Comparison of ENCODE assay signal across 24 cellular contexts in the genomic region with DNA sequence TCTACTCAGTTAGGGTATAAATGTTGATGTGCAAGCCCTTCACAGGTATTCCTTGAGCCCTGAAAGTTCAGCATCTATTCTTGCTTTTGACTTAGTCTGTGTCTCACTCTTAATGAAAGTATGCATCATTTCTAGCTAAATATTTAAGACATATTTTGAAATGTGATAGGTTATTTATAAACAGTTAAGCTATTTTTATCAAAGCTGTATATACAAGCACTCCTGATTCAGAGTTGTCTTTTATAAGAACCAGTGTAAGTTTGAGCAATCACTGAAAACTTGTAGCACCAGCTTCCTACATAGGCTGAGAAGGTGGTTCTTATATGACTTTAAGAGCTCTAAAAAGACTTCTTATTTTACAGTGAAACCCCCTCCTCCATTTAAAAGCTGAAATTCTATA.
DNase-seq lines count a peak whose midpoint lies in the region; ATAC-seq and TF ChIP-seq lines count a peak whose summit lies in the region.
"Had no signal": no experiment of that assay in that cellular context is flagged by ENCODE, and none has a peak within 500 bp of the region (broad histone marks: within the 10 kb centered on the region; RNA-seq: fewer than 3 reads in every experiment).

No MANE protein-coding gene starts in this region.

- no peaks in the 10 kb centered on the region for H3K9me3 ChIP-seq in CD8-positive, alpha-beta memory T cell (ENCODE audit: low read length)
- H3K9me3 ChIP-seq in PC-9 (ENCODE audit: insufficient read depth, low read depth) (no peaks in the 10 kb centered on the region), right atrium auricular region (no peaks in the 10 kb centered on the region)
- H3K9me3 ChIP-seq: MG63 had no signal

- no peak overlapping the region for H3K4me3 Mint-ChIP-seq in CD8-positive, alpha-beta memory T cell
- no peak overlapping the region for H3K4me3 Mint-ChIP-seq in stimulated activated naive B cell treated with anti-CD40 and anti-IgM and Interleukin-4, amounts not matched to agents 10 μg/mL and 1 μg/mL and 100 μg/mL, for 72 hours
- H3K4me3 Mint-ChIP-seq: B cell; CD8-positive, alpha-beta T cell; T-cell had no signal

- H3K4me2 ChIP-seq in PC-9, result no peak overlapping the region

- no peaks in the 10 kb centered on the region for H3K79me2 ChIP-seq in PC-9 (ENCODE audit: low read depth)

- BruUV-seq in PC-9 (replicated peaks; lab: Mats Ljungman, UMichigan), result no TSS peak

- CTCF ChIA-PET in CD8-positive, alpha-beta memory T cell (lab: Charles Lee), result no interaction called here
- CTCF ChIA-PET in PC-9 (lab: Charles Lee), result no interaction called here

- no peaks in the 10 kb centered on the region; the same call in 1 of the 2 replicates for H3K9me2 ChIP-seq in PC-9 (ENCODE audit: insufficient read depth)

- H3K27ac ChIP-seq in CD8-positive, alpha-beta memory T cell (ENCODE audit: low read depth, low read length), result no peak overlapping the region
- H3K27ac ChIP-seq in PC-9 (no peak overlapping the region), right atrium auricular region (no peak overlapping the region)
- H3K27ac ChIP-seq: C4-2B, RWPE1 had no signal

- DNase-seq in AG09319 (ENCODE audit: extremely low read depth, low read depth), result peak; percentile 18
- DNase-seq in HCEC 1CT, result peak; percentile 52
- DNase-seq in fibroblast of peridontal ligament (ENCODE audit: extremely low read depth), result peak; percentile 65
- no peak for DNase-seq in CD8-positive, alpha-beta memory T cell
- no peak for DNase-seq in PC-9
- DNase-seq in stimulated activated naive B cell treated with anti-CD40 and anti-IgM and Interleukin-4, amounts not matched to agents 10 μg/mL and 1 μg/mL and 100 μg/mL, for 72 hours, result no peak
- DNase-seq in right atrium auricular region (ENCODE audit: low spot score), result no peak
- DNase-seq: Calu3; CD8-positive, alpha-beta T cell; DND-41; KBM-7; MG63; NCI-H1105 treated with DMSO at 0.1 percent for 48 hours; NCI-H146; NCI-H1930; NCI-H446 treated with DMSO at 0.1 percent for 48 hours; NCI-H526; SHP77; T-cell had no signal

- H3K27me3 ChIP-seq in CD8-positive, alpha-beta memory T cell (ENCODE audit: insufficient read depth, low read length, poor library complexity, severe bottlenecking), result no peaks in the 10 kb centered on the region
- no peaks in the 10 kb centered on the region for H3K27me3 ChIP-seq in PC-9 (ENCODE audit: insufficient read depth, low read depth)
- no peaks in the 10 kb centered on the region for H3K27me3 ChIP-seq in right atrium auricular region
- H3K27me3 ChIP-seq: MG63 had no signal

- TF ChIP-seq CTCF in AG09319 (IDR thresholded peaks at IDR 0.05; ENCODE audit: low read depth, low read length), result no peak
- TF ChIP-seq CTCF in PC-9 (conservative IDR thresholded peaks at IDR 0.05), result no peak
- no peak for TF ChIP-seq CTCF in right atrium auricular region (IDR thresholded peaks at IDR 0.05)

- intact Hi-C loops in PC-9 (cut with micrococcal nuclease; ENCODE audit: unreplicated experiment), result no loop called here

- no peak overlapping the region for H3K27ac Mint-ChIP-seq in CD8-positive, alpha-beta memory T cell
- H3K27ac Mint-ChIP-seq in stimulated activated naive B cell treated with anti-CD40 and anti-IgM and Interleukin-4, amounts not matched to agents 10 μg/mL and 1 μg/mL and 100 μg/mL, for 72 hours, result no peak overlapping the region
- H3K27ac Mint-ChIP-seq: B cell; CD8-positive, alpha-beta T cell; T-cell had no signal

- H3K36me3 ChIP-seq in CD8-positive, alpha-beta memory T cell (ENCODE audit: insufficient read depth, low read length), result no peaks in the 10 kb centered on the region
- H3K36me3 ChIP-seq in PC-9 (ENCODE audit: low read depth) (no peaks in the 10 kb centered on the region), right atrium auricular region (peaks cover 5% of the 10 kb centered on the region)
- H3K36me3 ChIP-seq: MG63 had no signal

- H3K36me3 Mint-ChIP-seq in CD8-positive, alpha-beta memory T cell, result no peaks in the 10 kb centered on the region
- no peaks in the 10 kb centered on the region for H3K36me3 Mint-ChIP-seq in stimulated activated naive B cell treated with anti-CD40 and anti-IgM and Interleukin-4, amounts not matched to agents 10 μg/mL and 1 μg/mL and 100 μg/mL, for 72 hours
- H3K36me3 Mint-ChIP-seq: CD8-positive, alpha-beta T cell; T-cell had no signal

- POLR2A ChIA-PET in CD8-positive, alpha-beta memory T cell (lab: Charles Lee), result no interaction called here
- POLR2A ChIA-PET in PC-9 (lab: Charles Lee; ENCODE audit: unreplicated experiment), result no interaction called here

- H3K4me1 ChIP-seq in CD8-positive, alpha-beta memory T cell (ENCODE audit: insufficient read depth, low read length), result no peaks in the 10 kb centered on the region
- H3K4me1 ChIP-seq in PC-9 (replicated peaks; ENCODE audit: insufficient read depth), result no peaks in the 10 kb centered on the region
- H3K4me1 ChIP-seq in right atrium auricular region, result peaks cover 0 to 7% of the 10 kb centered on the region in 2 donors

- H4K20me1 ChIP-seq in PC-9 (ENCODE audit: insufficient read depth), result no peaks in the 10 kb centered on the region

- peak; percentile 31 for ATAC-seq in HG03442 (IDR thresholded peaks at IDR 0.05; ENCODE audit: unreplicated experiment)
- ATAC-seq in stimulated activated naive B cell treated with anti-CD40 and anti-IgM and Interleukin-4, amounts not matched to agents 10 μg/mL and 1 μg/mL and 100 μg/mL, for 72 hours (replicated peaks), result no peak
- ATAC-seq: CD8-positive, alpha-beta T cell; Panc1; T-cell had no signal

- H3K9me3 Mint-ChIP-seq in CD8-positive, alpha-beta memory T cell, result peaks cover 0 to 7% (median 2%) of the 10 kb centered on the region in 5 donors
- no peaks in the 10 kb centered on the region for H3K9me3 Mint-ChIP-seq in stimulated activated naive B cell treated with anti-CD40 and anti-IgM and Interleukin-4, amounts not matched to agents 10 μg/mL and 1 μg/mL and 100 μg/mL, for 72 hours
- H3K9me3 Mint-ChIP-seq: CD8-positive, alpha-beta T cell had no signal

- no peak overlapping the region for H2AFZ ChIP-seq in PC-9

- H3K27me3 Mint-ChIP-seq in CD8-positive, alpha-beta memory T cell, result no peaks in the 10 kb centered on the region
- H3K27me3 Mint-ChIP-seq in stimulated activated naive B cell treated with anti-CD40 and anti-IgM and Interleukin-4, amounts not matched to agents 10 μg/mL and 1 μg/mL and 100 μg/mL, for 72 hours, result no peaks in the 10 kb centered on the region
- H3K27me3 Mint-ChIP-seq: B cell, T-cell had no signal

- H3K4me3 ChIP-seq in CD8-positive, alpha-beta memory T cell (ENCODE audit: low read length), result no peak overlapping the region
- no peak overlapping the region for H3K4me3 ChIP-seq in PC-9
- no peak overlapping the region for H3K4me3 ChIP-seq in right atrium auricular region
- H3K4me3 ChIP-seq: MG63 had no signal

- H3K4me1 Mint-ChIP-seq in CD8-positive, alpha-beta memory T cell, result no peaks in the 10 kb centered on the region
- no peaks in the 10 kb centered on the region for H3K4me1 Mint-ChIP-seq in stimulated activated naive B cell treated with anti-CD40 and anti-IgM and Interleukin-4, amounts not matched to agents 10 μg/mL and 1 μg/mL and 100 μg/mL, for 72 hours
- H3K4me1 Mint-ChIP-seq: B cell, T-cell had no signal

- no peaks in the 10 kb centered on the region for H3F3A ChIP-seq in PC-9 (ENCODE audit: insufficient read depth, low read depth)

Comparison
In these comparisons a context has a peak if more than half of its experiments do, and no peak if none do; other contexts are left out.
1. DNase-seq: peak in AG09319 (single experiment), HCEC 1CT (single experiment) and fibroblast of peridontal ligament (single experiment); none in CD8-positive, alpha-beta memory T cell (0 of 5), PC-9 (0 of 2), stimulated activated naive B cell treated with anti-CD40 and anti-IgM and Interleukin-4, amounts not matched to agents 10 μg/mL and 1 μg/mL and 100 μg/mL, for 72 hours (single experiment) and right atrium auricular region (single experiment).